Comparison of ENCODE assay signal across 1 cellular context in genomic region chr20:43849496-43850197, GRCh38.
A peak's percentile ranks its signal among the peaks of the same experiment; 100 is the strongest.
TF ChIP-seq lines count a peak whose summit lies in the region.

No MANE protein-coding gene starts in this region.

TF ChIP-seq in HEK293, 187 proteins besides CTCF, POLR2A, EP300 and RAD21 (continued from another document):
- TF ChIP-seq ZNF26 (tag by site-specific recombination; IDR thresholded peaks at IDR 0.05) (peak; percentile 91), ZNF626 (tag by site-specific recombination; IDR thresholded peaks at IDR 0.05) (no peak), ZNF341 (tag by site-specific recombination; IDR thresholded peaks at IDR 0.05; ENCODE audit: low read depth) (0 out of 2 replicates have a peak, but pooled peaks have one; percentile 25), ZNF791 (tag by site-specific recombination; IDR thresholded peaks at IDR 0.05) (no peak), ZEB2 (tag by site-specific recombination; IDR thresholded peaks at IDR 0.05) (peak; percentile 27; the same call in 1 of the 2 replicates), ZIC2 (tag by site-specific recombination; IDR thresholded peaks at IDR 0.05) (peak; percentile 82), ZNF148 (tag by site-specific recombination; IDR thresholded peaks at IDR 0.05; ENCODE audit: borderline replicate concordance) (no peak), KLF17 (tag by site-specific recombination; IDR thresholded peaks at IDR 0.05) (peak; percentile 74; the same call in 1 of the 2 replicates), ZNF488 (tag by site-specific recombination; IDR thresholded peaks at IDR 0.05) (no peak), TRIM28 (IDR thresholded peaks at IDR 0.05; ENCODE audit: borderline replicate concordance, low read length) (0 out of 2 replicates have a peak, but pooled peaks have one; percentile 43), ZBTB26 (tag by site-specific recombination; optimal IDR thresholded peaks at IDR 0.05) (no peak), ZNF121 (tag by site-specific recombination; IDR thresholded peaks at IDR 0.05) (no peak), ZNF324 (tag by site-specific recombination; IDR thresholded peaks at IDR 0.05) (0 out of 2 replicates have a peak, but pooled peaks have one; percentile 21), ZNF366 (tag by site-specific recombination; conservative IDR thresholded peaks at IDR 0.05) (peak; percentile 75), IKZF3 (tag by site-specific recombination; IDR thresholded peaks at IDR 0.05) (peak; percentile 76; the same call in 1 of the 2 replicates), ZNF747 (tag by site-specific recombination; IDR thresholded peaks at IDR 0.05) (no peak), OSR2 (tag by site-specific recombination; IDR thresholded peaks at IDR 0.05) (peak; percentile 48; the same call in 1 of the 2 replicates), ZXDB (tag by site-specific recombination; IDR thresholded peaks at IDR 0.05) (peak; percentile 45; the same call in 1 of the 2 replicates), ZNF571 (tag by site-specific recombination; IDR thresholded peaks at IDR 0.05) (no peak), FEZF1 (tag by site-specific recombination; IDR thresholded peaks at IDR 0.05) (peak; percentile 45; the same call in 1 of the 2 replicates), ZBTB48 (tag by site-specific recombination; IDR thresholded peaks at IDR 0.05) (peak; percentile 47), ZBTB8A (tag by site-specific recombination; IDR thresholded peaks at IDR 0.05) (no peak), SP7 (tag by site-specific recombination; IDR thresholded peaks at IDR 0.05) (peak; percentile 78), SCRT2 (tag by site-specific recombination; IDR thresholded peaks at IDR 0.05) (peak; percentile 93), ZNF391 (tag by site-specific recombination; IDR thresholded peaks at IDR 0.05; ENCODE audit: borderline replicate concordance, low read depth) (no peak), ZNF639 (tag by site-specific recombination; IDR thresholded peaks at IDR 0.05) (peak; percentile 28; the same call in 1 of the 2 replicates), ZNF629 (tag by site-specific recombination; IDR thresholded peaks at IDR 0.05) (peak; percentile 52; the same call in 1 of the 2 replicates), SETDB1 (IDR thresholded peaks at IDR 0.05; ENCODE audit: insufficient read length, low read length) (no peak), SP3 (tag by site-specific recombination; IDR thresholded peaks at IDR 0.05) (0 out of 2 replicates have a peak, but pooled peaks have one; percentile 11)
TF ChIP-seq in HEK293: peak in this region for 24.
